ENCODE assay signal across 8 cellular contexts in genomic region chr6:73652637-73653570, GRCh38. TPM values are rescaled to one million over a fixed set of nuclear protein-coding genes. Genes with fewer than 3 reads are reported as not detected.
DNase-seq lines count a peak whose midpoint lies in the region; ATAC-seq and TF ChIP-seq lines count a peak whose summit lies in the region.

No MANE protein-coding gene starts in this region.

- peak; percentile 67 for TF ChIP-seq CTCF in CD14-positive monocyte (IDR thresholded peaks at IDR 0.05)

- POLR2A ChIA-PET in activated CD4-positive, alpha-beta memory T cell treated with anti-CD3 and anti-CD28 coated beads for 36 hours (lab: Charles Lee): interaction anchor here (1.1 to 3.9 kb wide), 8 partner anchors 9 to 201 kb away, joined by 3 to 51 read pairs (median 7); partner anchors contain the start of genes CGAS, EEF1A1 and MTO1

- H3K27me3 ChIP-seq in effector memory CD4-positive, alpha-beta T cell (replicated peaks; ENCODE audit: control insufficient read depth, insufficient read depth, low read length, poor library complexity, severe bottlenecking): no peaks in the 10 kb centered on the region

- intact Hi-C loops in CD14-positive monocyte (cut with micrococcal nuclease): loop anchor here (2.0 to 10.0 kb wide), 3 partner anchors 68 to 132 kb away; partner anchors contain the start of gene EEF1A1 (in 2 of the 2)
- intact Hi-C loops in activated CD4-positive, alpha-beta memory T cell treated with anti-CD3 and anti-CD28 coated beads for 36 hours (cut with micrococcal nuclease): loop anchor here (1.0 to 2.0 kb wide), 2 partner anchors 264 to 1033 kb away; no protein-coding TSS in a partner anchor

- H3K36me3 Mint-ChIP-seq in CD14-positive monocyte: peaks cover 16 to 21% of the 10 kb centered on the region in 2 donors
- peaks cover 6% of the 10 kb centered on the region for H3K36me3 Mint-ChIP-seq in activated CD4-positive, alpha-beta memory T cell treated with anti-CD3 and anti-CD28 coated beads for 36 hours

- CTCF ChIA-PET in activated CD4-positive, alpha-beta memory T cell treated with anti-CD3 and anti-CD28 coated beads for 36 hours (lab: Charles Lee): interaction anchor here (0.6 to 4.5 kb wide), 28 partner anchors 9 to 1590 kb away, joined by 3 to 27 read pairs (median 5); partner anchors contain the start of genes CD109, CGAS, COX7A2 and EEF1A1

- peaks cover 18% of the 10 kb centered on the region for H3K4me1 Mint-ChIP-seq in CD14-positive monocyte
- peaks cover 23% of the 10 kb centered on the region for H3K4me1 Mint-ChIP-seq in activated CD4-positive, alpha-beta memory T cell treated with anti-CD3 and anti-CD28 coated beads for 36 hours (ENCODE audit: low read depth)

- peaks cover 0 to 1% (median 0%) of the 10 kb centered on the region in 3 donors for H3K27me3 Mint-ChIP-seq in CD14-positive monocyte (ENCODE audit: low read depth in 3 of 3)
- H3K27me3 Mint-ChIP-seq in activated CD4-positive, alpha-beta memory T cell treated with anti-CD3 and anti-CD28 coated beads for 36 hours: no peaks in the 10 kb centered on the region

- DNase-seq in CD14-positive monocyte (ENCODE audit: low spot score): peak; percentile 76
- DNase-seq in NCI-H748 treated with DMSO at 0.1 percent for 48 hours (lab: John Stamatoyannopoulos, UW): peak; percentile 58
- DNase-seq in activated CD4-positive, alpha-beta memory T cell treated with anti-CD3 and anti-CD28 coated beads for 36 hours: peak; percentile 81
- peak; percentile 50 to 61 (median 59) for DNase-seq in effector memory CD4-positive, alpha-beta T cell
- DNase-seq in medulla oblongata (ENCODE audit: extremely low spot score): peak; percentile 83
- peak; percentile 32 for DNase-seq in stimulated activated CD8-positive, alpha-beta memory T cell treated with anti-CD3 and anti-CD28 coated beads, Interleukin-15, amount 100 ng/mL, for 1 hour (ENCODE audit: low read depth)

- H3K27ac Mint-ChIP-seq in CD14-positive monocyte: peak overlapping the region; percentile 94 to 98 (median 97)
- H3K27ac Mint-ChIP-seq in activated CD4-positive, alpha-beta memory T cell treated with anti-CD3 and anti-CD28 coated beads for 36 hours: peak overlapping the region; percentile 95

- peak overlapping the region; percentile 99 for H3K27ac ChIP-seq in effector memory CD4-positive, alpha-beta T cell (ENCODE audit: insufficient read depth, low read length, poor library complexity, severe bottlenecking)

- ATAC-seq in GM19328 (IDR thresholded peaks at IDR 0.05; ENCODE audit: unreplicated experiment) (peak; percentile 33), HG03469 (IDR thresholded peaks at IDR 0.05; ENCODE audit: unreplicated experiment) (peak; percentile 25)

- no peaks in the 10 kb centered on the region for H3K9me3 Mint-ChIP-seq in CD14-positive monocyte
- H3K9me3 Mint-ChIP-seq in activated CD4-positive, alpha-beta memory T cell treated with anti-CD3 and anti-CD28 coated beads for 36 hours: no peaks in the 10 kb centered on the region

- peak overlapping the region; percentile 89 to 98 for H3K4me3 Mint-ChIP-seq in CD14-positive monocyte
- peak overlapping the region; percentile 97 for H3K4me3 Mint-ChIP-seq in activated CD4-positive, alpha-beta memory T cell treated with anti-CD3 and anti-CD28 coated beads for 36 hours

- peaks cover 8% of the 10 kb centered on the region for H3K36me3 ChIP-seq in effector memory CD4-positive, alpha-beta T cell (ENCODE audit: control insufficient read depth, insufficient read depth, low read length)

- no peaks in the 10 kb centered on the region for H3K9me3 ChIP-seq in effector memory CD4-positive, alpha-beta T cell (ENCODE audit: control insufficient read depth, low read length)

- peaks cover 10% of the 10 kb centered on the region for H3K4me1 ChIP-seq in effector memory CD4-positive, alpha-beta T cell (ENCODE audit: control insufficient read depth, insufficient read depth, low read length, poor library complexity, severe bottlenecking)

- peak overlapping the region; percentile 100 for H3K4me3 ChIP-seq in effector memory CD4-positive, alpha-beta T cell (ENCODE audit: insufficient read depth, low read depth, low read length, poor library complexity, severe bottlenecking)

RNA-seq across cellular contexts. Expression of gene SLC17A5, which starts 0.9 kb away (rescaled TPM):
- polyA plus RNA-seq in CD14-positive monocyte: 10 to 100 TPM in 1 of 2 donors, 1 to 10 TPM in 1; 9.4 to 11.6 TPM
- total RNA-seq in activated CD4-positive, alpha-beta memory T cell treated with anti-CD3 and anti-CD28 coated beads for 36 hours: 1 to 10 TPM; 5.1 to 5.4 TPM

RNA-seq across cellular contexts. Expression of gene CD109, which starts 43.1 kb away (rescaled TPM):
- polyA plus RNA-seq in CD14-positive monocyte: under 1 TPM; 0.17 to 0.30 TPM
- 1 to 10 TPM; 7.2 to 9.1 TPM for total RNA-seq in activated CD4-positive, alpha-beta memory T cell treated with anti-CD3 and anti-CD28 coated beads for 36 hours

Comparison
In these comparisons a context has a peak if more than half of its experiments do, and no peak if none do; other contexts are left out.
1. Peak in every context shown above with its lines: DNase-seq, ATAC-seq, H3K4me3 ChIP-seq and H3K27ac ChIP-seq.
2. DNase-seq: peak in every context shown above with its lines; median percentile 83 in medulla oblongata; 81 in activated CD4-positive, alpha-beta memory T cell treated with anti-CD3 and anti-CD28 coated beads for 36 hours; 76 in CD14-positive monocyte; 59 in effector memory CD4-positive, alpha-beta T cell; 58 in NCI-H748 treated with DMSO at 0.1 percent for 48 hours; 32 in stimulated activated CD8-positive, alpha-beta memory T cell treated with anti-CD3 and anti-CD28 coated beads, Interleukin-15, amount 100 ng/mL, for 1 hour.